8 cellular contexts compared by ENCODE assay signal in genomic region chr13:50370303-50370950, GRCh38.
DNase-seq lines count a peak whose midpoint lies in the region; ATAC-seq lines count a peak whose summit lies in the region.

No MANE protein-coding gene starts in this region.

- H2BK120ac ChIP-seq in neuronal stem cell (ENCODE audit: low read depth, low read length) = no peak overlapping the region

- peak overlapping the region; percentile 88 for H3K4me2 ChIP-seq in Karpas-422 (ENCODE audit: low read depth, low read length, poor library complexity, severe bottlenecking)
- no peak overlapping the region for H3K4me2 ChIP-seq in neuronal stem cell (ENCODE audit: insufficient read depth, low read length, poor library complexity, severe bottlenecking)

- H3K27ac ChIP-seq in Karpas-422 (ENCODE audit: low read length) (peak overlapping the region; percentile 93), neuronal stem cell (replicated peaks; ENCODE audit: low read length) (no peak overlapping the region)

- H2BK12ac ChIP-seq in neuronal stem cell (ENCODE audit: low read length) = no peak overlapping the region

- H3K23ac ChIP-seq in neuronal stem cell (ENCODE audit: low read depth, low read length, poor library complexity) = no peak overlapping the region

- H3K4me1 ChIP-seq in Karpas-422 (ENCODE audit: low read length) (peaks cover 58% of the 10 kb centered on the region), neuronal stem cell (ENCODE audit: control insufficient read depth in 2 of 2, insufficient read depth in 1 of 2, low read depth in 1 of 2, low read length in 2 of 2) (no peaks in the 10 kb centered on the region)

- H3K9ac ChIP-seq in Karpas-422 (ENCODE audit: low read length) (peak overlapping the region; percentile 69), neuronal stem cell (ENCODE audit: low read depth, low read length, poor library complexity) (no peak overlapping the region)

- H3K9me3 ChIP-seq in Karpas-422 (ENCODE audit: low read length) (no peaks in the 10 kb centered on the region), neuronal stem cell (replicated peaks in 1 of 2; ENCODE audit: control insufficient read depth in 2 of 2, insufficient read depth in 1 of 2, low read depth in 1 of 2, low read length in 2 of 2) (no peaks in the 10 kb centered on the region)

- ATAC-seq in GM19025 (IDR thresholded peaks at IDR 0.05; ENCODE audit: low read depth, unreplicated experiment) = peak; percentile 35
- peak; percentile 55 for ATAC-seq in HG02798 (IDR thresholded peaks at IDR 0.05; ENCODE audit: poor library complexity, unreplicated experiment)
- no peak for ATAC-seq in HG03095 (IDR thresholded peaks at IDR 0.05; ENCODE audit: unreplicated experiment)

- no peak overlapping the region for H3K4ac ChIP-seq in neuronal stem cell (ENCODE audit: low read length)

- no peak overlapping the region for H2AK5ac ChIP-seq in neuronal stem cell (ENCODE audit: low read depth, low read length)

- H3K79me1 ChIP-seq in neuronal stem cell (ENCODE audit: low read depth, low read length) = no peaks in the 10 kb centered on the region

- no peak overlapping the region for H3K18ac ChIP-seq in neuronal stem cell (ENCODE audit: low read length)

- no peaks in the 10 kb centered on the region for H3K79me2 ChIP-seq in Karpas-422 (ENCODE audit: low read length)

- no peaks in the 10 kb centered on the region for H4K20me1 ChIP-seq in Karpas-422 (ENCODE audit: insufficient read depth, low read depth, low read length)

- WGBS in neuronal stem cell (ENCODE audit: extremely low coverage in 2 of 2, insufficient read length in 2 of 2, insufficient replicate concordance in 1 of 2), 2 donors = no CpG with 5 or more reads among the region's 5 CpGs

- H2BK5ac ChIP-seq in neuronal stem cell (ENCODE audit: low read length) = no peak overlapping the region

- H4K8ac ChIP-seq in neuronal stem cell (ENCODE audit: low read depth, low read length) = no peak overlapping the region

- DNase-seq in Karpas-422 = peak; percentile 90
- DNase-seq in medulla oblongata (ENCODE audit: extremely low spot score) = peak; percentile 45
- DNase-seq in NCI-H1417 treated with DMSO at 0.1 percent for 48 hours (lab: John Stamatoyannopoulos, UW) = no peak
- DNase-seq in neuronal stem cell (ENCODE audit: low spot score) = no peak
- DNase-seq in DMS 273 treated with DMSO at 0.1 percent for 48 hours (lab: John Stamatoyannopoulos, UW) = no peak

- no peak overlapping the region for H2BK15ac ChIP-seq in neuronal stem cell (ENCODE audit: low read length)

- H3K4me3 ChIP-seq in Karpas-422 (ENCODE audit: low read length) (peak overlapping the region; percentile 60), neuronal stem cell (ENCODE audit: low read length in 2 of 2) (no peak overlapping the region)

- no peak overlapping the region for H3K14ac ChIP-seq in neuronal stem cell (ENCODE audit: low read length)

- no peak overlapping the region for H4K91ac ChIP-seq in neuronal stem cell (ENCODE audit: low read depth, low read length, poor library complexity)

- H2AFZ ChIP-seq in Karpas-422 (ENCODE audit: low read length) = peak overlapping the region; percentile 85
- H2AFZ ChIP-seq in neuronal stem cell (ENCODE audit: low read length) = no peak overlapping the region

- no peaks in the 10 kb centered on the region for H3K9me2 ChIP-seq in Karpas-422 (replicated peaks; ENCODE audit: insufficient read depth, low read length)

- H3K27me3 ChIP-seq in Karpas-422 (ENCODE audit: low read length) (no peaks in the 10 kb centered on the region), neuronal stem cell (ENCODE audit: control insufficient read depth in 3 of 3, insufficient read depth in 3 of 3, low read depth in 1 of 3, low read length in 3 of 3) (no peaks in the 10 kb centered on the region)

- H3K36me3 ChIP-seq in Karpas-422 (ENCODE audit: insufficient read depth, low read length) (no peaks in the 10 kb centered on the region), neuronal stem cell (replicated peaks in 1 of 2; ENCODE audit: control insufficient read depth in 2 of 2, insufficient read depth in 2 of 2, low read length in 2 of 2) (no peaks in the 10 kb centered on the region)

Comparison
In these comparisons a context has a peak if more than half of its experiments do, and no peak if none do; other contexts are left out.
1. DNase-seq: peak in Karpas-422 (single experiment) and medulla oblongata (single experiment); none in NCI-H1417 treated with DMSO at 0.1 percent for 48 hours (single experiment), neuronal stem cell (single experiment) and DMS 273 treated with DMSO at 0.1 percent for 48 hours (single experiment).